ENCODE assay signal across 20 cellular contexts in genomic region chr12:50013361-50014147, GRCh38. TPM values are rescaled to one million over a fixed set of nuclear protein-coding genes. Genes with fewer than 3 reads are reported as not detected.
A peak's percentile ranks its signal among the peaks of the same experiment; 100 is the strongest.
DNase-seq lines count a peak whose midpoint lies in the region; ATAC-seq, FAIRE-seq and TF ChIP-seq lines count a peak whose summit lies in the region.
"Had no signal": no experiment of that assay in that cellular context is flagged by ENCODE, and none has a peak within 500 bp of the region (broad histone marks: within the 10 kb centered on the region; RNA-seq: fewer than 3 reads in every experiment).

No MANE protein-coding gene starts in this region.

- H3K4me2 ChIP-seq in HCT116 (ENCODE audit: low read length), result no peak overlapping the region

- POLR2A ChIA-PET in HCT116 (lab: Charles Lee), result no interaction called here

- TF ChIP-seq RAD21 in HCT116 (IDR thresholded peaks at IDR 0.05; ENCODE audit: low read depth), result no peak

- intact Hi-C loops in HCT116 (cut with micrococcal nuclease), result no loop called here
- intact Hi-C loops in activated T-helper 2 cell treated with anti-CD3 and anti-CD28 coated beads, Interferon-gamma antibody, Interleukin-2, Interleukin-4, amounts not matched to agents 10 μg/mL and 5 μg/mL and 100 μg/mL, durations not matched to agents 14 hours and 24 hours and 36 hours (cut with micrococcal nuclease), result no loop called here

- peaks cover 13% of the 10 kb centered on the region for H3K36me3 Mint-ChIP-seq in CD4-positive, CD25-positive, alpha-beta regulatory T cell
- H3K36me3 Mint-ChIP-seq in activated T-helper 2 cell treated with anti-CD3 and anti-CD28 coated beads, Interferon-gamma antibody, Interleukin-2, Interleukin-4, amounts not matched to agents 10 μg/mL and 5 μg/mL and 100 μg/mL, durations not matched to agents 14 hours and 24 hours and 36 hours (ENCODE audit: low read depth), result peaks cover 34% of the 10 kb centered on the region
- H3K36me3 Mint-ChIP-seq: IgD-negative memory B cell had no signal

- FAIRE-seq in HTR-8/SVneo (lab: Jason Lieb, UNC), result no peak
- FAIRE-seq: urothelium cell line had no signal

- DNase-seq in CD4-positive, CD25-positive, alpha-beta regulatory T cell, result peak in 2 of 3 donors; percentile 22 to 30
- DNase-seq in HCT116 (ENCODE audit: low read depth, low spot score) (no peak), midbrain (lab: John Stamatoyannopoulos, UW) (peak; percentile 31), HTR-8/SVneo (ENCODE audit: insufficient read length, low spot score) (no peak), NCI-H1694 (lab: John Stamatoyannopoulos, UW) (no peak)
- no peak for DNase-seq in activated T-helper 2 cell treated with anti-CD3 and anti-CD28 coated beads, Interferon-gamma antibody, Interleukin-2, Interleukin-4, amounts not matched to agents 10 μg/mL and 5 μg/mL and 100 μg/mL, durations not matched to agents 14 hours and 24 hours and 36 hours (ENCODE audit: low spot score)
- DNase-seq: activated T-cell treated with anti-CD3 and anti-CD28 coated beads for 4 hours; cerebellar nuclear complex; H7; NCI-H1436 treated with DMSO at 0.1 percent for 48 hours; occipital lobe; stimulated activated CD4-positive, alpha-beta T cell treated with anti-CD3 and anti-CD28 coated beads, Interleukin-4, amount 100 ng/mL, for 4 hours; WERI-Rb-1 had no signal

- peak overlapping the region in 2 of 4 donors; percentile 4 to 53 for H3K4me3 Mint-ChIP-seq in CD4-positive, CD25-positive, alpha-beta regulatory T cell
- H3K4me3 Mint-ChIP-seq in activated T-helper 2 cell treated with anti-CD3 and anti-CD28 coated beads, Interferon-gamma antibody, Interleukin-2, Interleukin-4, amounts not matched to agents 10 μg/mL and 5 μg/mL and 100 μg/mL, durations not matched to agents 14 hours and 24 hours and 36 hours (ENCODE audit: low read depth), result no peak overlapping the region

- peaks cover 8 to 32% (median 15%) of the 10 kb centered on the region in 4 donors for H3K4me1 Mint-ChIP-seq in CD4-positive, CD25-positive, alpha-beta regulatory T cell
- H3K4me1 Mint-ChIP-seq in activated T-helper 2 cell treated with anti-CD3 and anti-CD28 coated beads, Interferon-gamma antibody, Interleukin-2, Interleukin-4, amounts not matched to agents 10 μg/mL and 5 μg/mL and 100 μg/mL, durations not matched to agents 14 hours and 24 hours and 36 hours (ENCODE audit: low read depth), result peaks cover 22% of the 10 kb centered on the region

- no peak overlapping the region for H2AFZ ChIP-seq in HCT116 (ENCODE audit: low read depth, low read length, poor library complexity, severe bottlenecking)

- no peak overlapping the region for H3K9ac ChIP-seq in HCT116 (ENCODE audit: low read length)

- BruUV-seq in HCT116 (replicated peaks; lab: Mats Ljungman, UMichigan), result TSS peak; percentile 26

- no peaks in the 10 kb centered on the region for H3K27me3 Mint-ChIP-seq in CD4-positive, CD25-positive, alpha-beta regulatory T cell
- no peaks in the 10 kb centered on the region for H3K27me3 Mint-ChIP-seq in activated T-helper 2 cell treated with anti-CD3 and anti-CD28 coated beads, Interferon-gamma antibody, Interleukin-2, Interleukin-4, amounts not matched to agents 10 μg/mL and 5 μg/mL and 100 μg/mL, durations not matched to agents 14 hours and 24 hours and 36 hours (ENCODE audit: low read depth)
- H3K27me3 Mint-ChIP-seq: IgD-negative memory B cell had no signal

- no peaks in the 10 kb centered on the region for H3K9me3 Mint-ChIP-seq in CD4-positive, CD25-positive, alpha-beta regulatory T cell
- H3K9me3 Mint-ChIP-seq in activated T-helper 2 cell treated with anti-CD3 and anti-CD28 coated beads, Interferon-gamma antibody, Interleukin-2, Interleukin-4, amounts not matched to agents 10 μg/mL and 5 μg/mL and 100 μg/mL, durations not matched to agents 14 hours and 24 hours and 36 hours, result no peaks in the 10 kb centered on the region
- H3K9me3 Mint-ChIP-seq: activated naive CD4-positive, alpha-beta T cell treated with anti-CD3 and anti-CD28 coated beads, Interleukin-2, amount 50 U/mL, for 72 hours; IgD-negative memory B cell had no signal

- H3K9me3 ChIP-seq in CD4-positive, CD25-positive, alpha-beta regulatory T cell (ENCODE audit: control insufficient read depth in 2 of 2, low read length in 2 of 2), result no peaks in the 10 kb centered on the region
- H3K9me3 ChIP-seq in HCT116 (ENCODE audit: control insufficient read depth in 1 of 2, insufficient read depth in 1 of 2, low read depth in 1 of 2, low read length in 2 of 2), result no peaks in the 10 kb centered on the region

- peaks cover 14% of the 10 kb centered on the region for H3K4me1 ChIP-seq in CD4-positive, CD25-positive, alpha-beta regulatory T cell (ENCODE audit: control insufficient read depth, insufficient read depth, low read length, poor library complexity, severe bottlenecking)
- no peaks in the 10 kb centered on the region for H3K4me1 ChIP-seq in HCT116 (ENCODE audit: control insufficient read depth in 1 of 2, insufficient read depth in 2 of 2, low read length in 2 of 2)

- RAD21 ChIA-PET in HCT116 (lab: Charles Lee; ENCODE audit: low non-redundant PET in 1 of 2, low total read pairs in 2 of 2, uncharacterized antibody in 2 of 2, unreplicated experiment in 2 of 2), result no interaction called here

- no peaks in the 10 kb centered on the region for H3K27me3 ChIP-seq in CD4-positive, CD25-positive, alpha-beta regulatory T cell (ENCODE audit: control insufficient read depth, insufficient read depth, low read length)
- H3K27me3 ChIP-seq in HCT116 (ENCODE audit: insufficient read depth, low read length), result no peaks in the 10 kb centered on the region

- no peaks in the 10 kb centered on the region for H3K36me3 ChIP-seq in CD4-positive, CD25-positive, alpha-beta regulatory T cell (ENCODE audit: control insufficient read depth, insufficient read depth, low read length)
- peaks cover 23 to 34% of the 10 kb centered on the region in 2 experiments; a peak in 3 of 4 replicates for H3K36me3 ChIP-seq in HCT116 (ENCODE audit: control insufficient read depth in 1 of 2, insufficient read depth in 2 of 2, low read length in 2 of 2)

- CTCF ChIA-PET in HCT116 (lab: Charles Lee), result interaction anchor here (0.8 kb wide), 1 partner anchor 26 kb away, joined by 3 read pairs; no protein-coding TSS in a partner anchor

- peak overlapping the region; percentile 49 to 86 (median 78) for H3K27ac Mint-ChIP-seq in CD4-positive, CD25-positive, alpha-beta regulatory T cell
- peak overlapping the region; percentile 65 for H3K27ac Mint-ChIP-seq in activated T-helper 2 cell treated with anti-CD3 and anti-CD28 coated beads, Interferon-gamma antibody, Interleukin-2, Interleukin-4, amounts not matched to agents 10 μg/mL and 5 μg/mL and 100 μg/mL, durations not matched to agents 14 hours and 24 hours and 36 hours
- H3K27ac Mint-ChIP-seq: IgD-negative memory B cell had no signal

- TF ChIP-seq POLR2A in HCT116 (IDR thresholded peaks at IDR 0.05; ENCODE audit: borderline replicate concordance, extremely low read depth, insufficient read depth, insufficient read length), result no peak

- no peaks in the 10 kb centered on the region; the same call in 1 of the 2 replicates for H4K20me1 ChIP-seq in HCT116 (ENCODE audit: insufficient read depth)

- peaks cover 91% of the 10 kb centered on the region for H3K79me2 ChIP-seq in HCT116 (ENCODE audit: insufficient read depth, low read length)

- H3K4me3 ChIP-seq in CD4-positive, CD25-positive, alpha-beta regulatory T cell (ENCODE audit: low read depth, low read length), result peak overlapping the region; percentile 43
- no peak overlapping the region for H3K4me3 ChIP-seq in HCT116 (replicated peaks in 1 of 2; ENCODE audit: low read depth in 1 of 2, low read length in 2 of 2)
- H3K4me3 ChIP-seq: SK-N-MC had no signal

- no peaks in the 10 kb centered on the region for H3K9me2 ChIP-seq in HCT116 (ENCODE audit: insufficient read depth)

- peak overlapping the region; percentile 42 for H3K27ac ChIP-seq in CD4-positive, CD25-positive, alpha-beta regulatory T cell (ENCODE audit: insufficient read depth, low read length, poor library complexity, severe bottlenecking)
- H3K27ac ChIP-seq in HCT116 (ENCODE audit: low read depth, low read length), result no peak overlapping the region
- H3K27ac ChIP-seq: SK-N-MC, WERI-Rb-1 had no signal

- ATAC-seq in CD4-positive, CD25-positive, alpha-beta regulatory T cell (ENCODE audit: low read depth in 2 of 2), result peak; percentile 62 to 70
- ATAC-seq in HCT116 (no peak), GM18517 (IDR thresholded peaks at IDR 0.05; ENCODE audit: unreplicated experiment) (no peak)

- TF ChIP-seq CTCF in HCT116 (IDR thresholded peaks at IDR 0.05 in 2 of 3, conservative IDR thresholded peaks at IDR 0.05 in 1 of 3; ENCODE audit: borderline replicate concordance in 1 of 3, insufficient read depth in 1 of 3, low read depth in 2 of 3, low read length in 2 of 3), result no peak

TF ChIP-seq in HCT116, 20 proteins besides CTCF, POLR2A, EP300 and RAD21 (continues in another document):
- TF ChIP-seq FOSL1 (IDR thresholded peaks at IDR 0.05; ENCODE audit: low read depth), result no peak

RNA-seq across cellular contexts. Expression of gene RACGAP1, which starts 11.7 kb away (rescaled TPM):
- total RNA-seq in CD4-positive, CD25-positive, alpha-beta regulatory T cell, result 17.2 TPM
- 10 to 100 TPM; 17.1 to 22.9 (median 18.0) TPM for polyA plus RNA-seq in CD4-positive, CD25-positive, alpha-beta regulatory T cell
- 147 TPM for total RNA-seq in HCT116 (2021; ENCODE audit: unreplicated experiment)
- polyA plus RNA-seq in HCT116 (2012), result 132 and 143 TPM in 2 replicates
- total RNA-seq in activated T-helper 2 cell treated with anti-CD3 and anti-CD28 coated beads, Interferon-gamma antibody, Interleukin-2, Interleukin-4, amounts not matched to agents 10 μg/mL and 5 μg/mL and 100 μg/mL, durations not matched to agents 14 hours and 24 hours and 36 hours, result 77.8 and 82.8 TPM in 2 replicates

RNA-seq across cellular contexts. Expression of gene AQP6, which starts 40.8 kb away (rescaled TPM):
- not detected for total RNA-seq in CD4-positive, CD25-positive, alpha-beta regulatory T cell
- polyA plus RNA-seq in CD4-positive, CD25-positive, alpha-beta regulatory T cell, result not detected
- not detected for total RNA-seq in HCT116 (2021; ENCODE audit: unreplicated experiment)
- 0.10 TPM in 2 replicates for polyA plus RNA-seq in HCT116 (2012)
- not detected in 2 replicates for total RNA-seq in activated T-helper 2 cell treated with anti-CD3 and anti-CD28 coated beads, Interferon-gamma antibody, Interleukin-2, Interleukin-4, amounts not matched to agents 10 μg/mL and 5 μg/mL and 100 μg/mL, durations not matched to agents 14 hours and 24 hours and 36 hours
- total RNA-seq: activated naive CD4-positive, alpha-beta T cell treated with anti-CD3 and anti-CD28 coated beads, Interleukin-2, amount 50 U/mL, for 72 hours; H7 had no signal
- polyA plus RNA-seq: IgD-negative memory B cell had no signal

RNA-seq across cellular contexts. Expression of gene ASIC1, which starts 43.8 kb away (rescaled TPM):
- total RNA-seq in CD4-positive, CD25-positive, alpha-beta regulatory T cell, result 2.1 TPM
- polyA plus RNA-seq in CD4-positive, CD25-positive, alpha-beta regulatory T cell, result under 1 TPM in 3 of 4 donors, not detected in 1; 0.47 to 0.49 (median 0.49) TPM
- total RNA-seq in HCT116 (2021; ENCODE audit: unreplicated experiment), result 28.9 TPM
- 22.5 and 25.3 TPM in 2 replicates for polyA plus RNA-seq in HCT116 (2012)
- 20.4 and 20.7 TPM in 2 replicates for total RNA-seq in activated T-helper 2 cell treated with anti-CD3 and anti-CD28 coated beads, Interferon-gamma antibody, Interleukin-2, Interleukin-4, amounts not matched to agents 10 μg/mL and 5 μg/mL and 100 μg/mL, durations not matched to agents 14 hours and 24 hours and 36 hours
- total RNA-seq: Daoy had no signal
- polyA plus RNA-seq: IgD-negative memory B cell had no signal

RNA-seq across cellular contexts. Expression of gene AQP5, which starts 51.9 kb away (rescaled TPM):
- not detected for total RNA-seq in CD4-positive, CD25-positive, alpha-beta regulatory T cell
- polyA plus RNA-seq in CD4-positive, CD25-positive, alpha-beta regulatory T cell, result not detected
- total RNA-seq in HCT116 (2021; ENCODE audit: unreplicated experiment), result not detected
- 0.05 TPM in 1 of 2 replicates, not detected in the other for polyA plus RNA-seq in HCT116 (2012)
- total RNA-seq in activated T-helper 2 cell treated with anti-CD3 and anti-CD28 coated beads, Interferon-gamma antibody, Interleukin-2, Interleukin-4, amounts not matched to agents 10 μg/mL and 5 μg/mL and 100 μg/mL, durations not matched to agents 14 hours and 24 hours and 36 hours, result not detected in 2 replicates
- total RNA-seq: activated naive CD4-positive, alpha-beta T cell treated with anti-CD3 and anti-CD28 coated beads, Interleukin-2, amount 50 U/mL, for 72 hours; Daoy; NCI-H460 had no signal
- polyA plus RNA-seq: IgD-negative memory B cell had no signal

Comparison
In these comparisons a context has a peak if more than half of its experiments do, and no peak if none do; other contexts are left out.
1. ATAC-seq: peak in CD4-positive, CD25-positive, alpha-beta regulatory T cell (2 of 2); none in HCT116 (single experiment) and GM18517 (single experiment).
2. DNase-seq: peak in CD4-positive, CD25-positive, alpha-beta regulatory T cell (2 of 3) and midbrain (single experiment); none in HCT116 (single experiment), activated T-helper 2 cell treated with anti-CD3 and anti-CD28 coated beads, Interferon-gamma antibody, Interleukin-2, Interleukin-4, amounts not matched to agents 10 μg/mL and 5 μg/mL and 100 μg/mL, durations not matched to agents 14 hours and 24 hours and 36 hours (single experiment), HTR-8/SVneo (single experiment) and NCI-H1694 (single experiment).